8 cellular contexts compared by ENCODE assay signal in genomic region chr11:93329936-93330445, GRCh38. TPM values are rescaled to one million over a fixed set of nuclear protein-coding genes. Genes with fewer than 3 reads are reported as not detected.
DNase-seq lines count a peak whose midpoint lies in the region; ATAC-seq, FAIRE-seq and TF ChIP-seq lines count a peak whose summit lies in the region.

No MANE protein-coding gene starts in this region.

- TF ChIP-seq EP300 in A549 (IDR thresholded peaks at IDR 0.05), result no peak

- H3K36me3 ChIP-seq in right lobe of liver, result no peaks in the 10 kb centered on the region

- DNase-seq in A549 (ENCODE audit: low read depth in 1 of 2, low spot score in 1 of 2) (peak in 1 of 2 experiments; percentile 2), astrocyte of the cerebellum (ENCODE audit: low read depth) (no peak), right lobe of liver (no peak), activated gamma-delta T cell treated with Interleukin-2 at 50 U/mL for 16 hours (no peak)
- no peak for DNase-seq in activated CD4-positive, alpha-beta T cell treated with anti-CD3 and anti-CD28 coated beads for 48 hours

- no peak for FAIRE-seq in A549 (lab: Jason Lieb, UNC)

- intact Hi-C loops in right lobe of liver (cut with DNase I), result no loop called here

- H3K4me1 ChIP-seq in A549, result no peaks in the 10 kb centered on the region
- H3K4me1 ChIP-seq in right lobe of liver, result peaks cover 0 to 5% (median 0%) of the 10 kb centered on the region in 4 donors

- H3K27me3 ChIP-seq in right lobe of liver, result peaks cover 0 to 6% of the 10 kb centered on the region in 2 donors

- ATAC-seq in A549 (no peak), HG02759 (IDR thresholded peaks at IDR 0.05; ENCODE audit: unreplicated experiment) (peak; percentile 14), right lobe of liver (peak in 2 of 4 donors; percentile 24 to 52), HG02870 (IDR thresholded peaks at IDR 0.05; ENCODE audit: unreplicated experiment) (no peak), GM21515 (IDR thresholded peaks at IDR 0.05; ENCODE audit: unreplicated experiment) (no peak)

- POLR2A ChIA-PET in A549 (lab: Yijun Ruan, JAX), result no interaction called here

- 39% methylated on average over 16 of the region's 16 CpGs for whole genome bisulfite sequencing in A549 (ENCODE audit: missing lambda C conversion rate)
- WGBS in right lobe of liver (ENCODE audit: insufficient coverage, low coverage, low lambda C conversion rate, missing lambda C conversion rate), result 16% methylated on average over 16 of the region's 16 CpGs

- TF ChIP-seq CTCF in A549 (IDR thresholded peaks at IDR 0.05) (no peak), astrocyte of the cerebellum (IDR thresholded peaks at IDR 0.05; ENCODE audit: low read depth, low read length, missing control alignments) (no peak), right lobe of liver (IDR thresholded peaks at IDR 0.05) (no peak)

- H3K27ac ChIP-seq in A549 (peak overlapping the region in 1 of 2 experiments; percentile 74; a peak in 4 of 6 replicates), right lobe of liver (no peak overlapping the region)

- H3K4me3 ChIP-seq in A549, result peak overlapping the region; percentile 53
- H3K4me3 ChIP-seq in astrocyte of the cerebellum (ENCODE audit: low read depth, low read length), result peak overlapping the region; percentile 40
- H3K4me3 ChIP-seq in right lobe of liver, result peak overlapping the region; percentile 14 to 40 (median 17)

- CTCF ChIA-PET in A549 (lab: Yijun Ruan, JAX), result no interaction called here

- no peak for TF ChIP-seq POLR2A in A549 (IDR thresholded peaks at IDR 0.05; ENCODE audit: low read length)
- TF ChIP-seq POLR2A in right lobe of liver (IDR thresholded peaks at IDR 0.05), result no peak

- in situ Hi-C loops in astrocyte of the cerebellum (cut with HindIII; ENCODE audit: low sequenced_read_pairs), result no loop called here

- H3K4me2 ChIP-seq in A549, result peak overlapping the region; percentile 89

- TF ChIP-seq RAD21 in A549 (conservative IDR thresholded peaks at IDR 0.05 in 1 of 2, IDR thresholded peaks at IDR 0.05 in 1 of 2), result no peak

- H3K9me3 ChIP-seq in A549 (no peaks in the 10 kb centered on the region), right lobe of liver (no peaks in the 10 kb centered on the region)

TF ChIP-seq in A549, 52 proteins besides CTCF, POLR2A, EP300 and RAD21:
- TF ChIP-seq HOXA7 (CRISPR knock-in tag; IDR thresholded peaks at IDR 0.05) (no peak), NR3C1 (IDR thresholded peaks at IDR 0.05) (no peak), NPAS2 (CRISPR knock-in tag; IDR thresholded peaks at IDR 0.05; ENCODE audit: borderline replicate concordance) (no peak), HMGXB4 (CRISPR knock-in tag; IDR thresholded peaks at IDR 0.05; ENCODE audit: borderline replicate concordance) (no peak)
- TF ChIP-seq, protein P1, sequence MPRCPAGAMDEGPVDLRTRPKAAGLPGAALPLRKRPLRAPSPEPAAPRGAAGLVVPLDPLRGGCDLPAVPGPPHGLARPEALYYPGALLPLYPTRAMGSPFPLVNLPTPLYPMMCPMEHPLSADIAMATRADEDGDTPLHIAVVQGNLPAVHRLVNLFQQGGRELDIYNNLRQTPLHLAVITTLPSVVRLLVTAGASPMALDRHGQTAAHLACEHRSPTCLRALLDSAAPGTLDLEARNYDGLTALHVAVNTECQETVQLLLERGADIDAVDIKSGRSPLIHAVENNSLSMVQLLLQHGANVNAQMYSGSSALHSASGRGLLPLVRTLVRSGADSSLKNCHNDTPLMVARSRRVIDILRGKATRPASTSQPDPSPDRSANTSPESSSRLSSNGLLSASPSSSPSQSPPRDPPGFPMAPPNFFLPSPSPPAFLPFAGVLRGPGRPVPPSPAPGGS (IDR thresholded peaks at IDR 0.05), result no peak
TF ChIP-seq in A549: peak in this region for 0.

RNA-seq across cellular contexts. Expression of gene DEUP1, which starts 0.6 kb away (rescaled TPM):
- polyA plus RNA-seq in A549 (2011; rRNA removed), result not detected in 2 replicates
- polyA plus RNA-seq in A549 (2012; cell fraction: cytosol; rRNA removed), result not detected in 2 replicates
- not detected in 2 replicates for polyA plus RNA-seq in A549 (2012; cell fraction: nucleus; rRNA removed)
- polyA plus RNA-seq in A549 (2017; fragmentation: RNase III; extraction: RNeasy Plus Mini Kit Qiagen cat#74134 plus additional on column Dnase treatment), result not detected in 3 replicates
- polyA minus RNA-seq in A549 (2011; rRNA and poly(A)+ RNA removed), result not detected in 2 replicates
- total RNA-seq in right lobe of liver, result not detected
